Comparison of ENCODE assay signal across 15 cellular contexts in genomic region chr16:84303023-84303422, GRCh38. TPM values are rescaled to one million over a fixed set of nuclear protein-coding genes. Genes with fewer than 3 reads are reported as not detected.
DNase-seq lines count a peak whose midpoint lies in the region; ATAC-seq and TF ChIP-seq lines count a peak whose summit lies in the region.
"Had no signal": no experiment of that assay in that cellular context is flagged by ENCODE, and none has a peak within 500 bp of the region (broad histone marks: within the 10 kb centered on the region; RNA-seq: fewer than 3 reads in every experiment).

No MANE protein-coding gene starts in this region.

- no peak for TF ChIP-seq CTCF in fibroblast of lung (conservative IDR thresholded peaks at IDR 0.05 in 1 of 2, IDR thresholded peaks at IDR 0.05 in 1 of 2; ENCODE audit: low read depth in 1 of 2, low read length in 2 of 2)
- TF ChIP-seq CTCF in upper lobe of right lung (IDR thresholded peaks at IDR 0.05), result no peak

- H3K36me3 ChIP-seq in Karpas-422 (ENCODE audit: insufficient read depth, low read length) (no peaks in the 10 kb centered on the region), fibroblast of lung (ENCODE audit: control insufficient read depth, insufficient read depth, low read length) (no peaks in the 10 kb centered on the region), muscle layer of duodenum (ENCODE audit: control insufficient read depth in 1 of 2, insufficient read depth in 2 of 2, low read length in 2 of 2) (no peaks in the 10 kb centered on the region), upper lobe of right lung (no peaks in the 10 kb centered on the region)

- H3K4me2 ChIP-seq in Karpas-422 (ENCODE audit: low read depth, low read length, poor library complexity, severe bottlenecking) (no peak overlapping the region), fibroblast of lung (ENCODE audit: extremely low read depth, insufficient read depth, low read length) (no peak overlapping the region)

- no peaks in the 10 kb centered on the region for H3K9me3 ChIP-seq in Karpas-422 (ENCODE audit: low read length)
- no peaks in the 10 kb centered on the region for H3K9me3 ChIP-seq in fibroblast of lung (ENCODE audit: control insufficient read depth, insufficient read depth, low read depth, low read length)
- no peaks in the 10 kb centered on the region for H3K9me3 ChIP-seq in muscle layer of duodenum (ENCODE audit: control insufficient read depth in 1 of 2, low read length in 2 of 2)
- H3K9me3 ChIP-seq in upper lobe of right lung, result no peaks in the 10 kb centered on the region

- no peaks in the 10 kb centered on the region for H3K27me3 ChIP-seq in Karpas-422 (ENCODE audit: low read length)
- peaks cover 2% of the 10 kb centered on the region for H3K27me3 ChIP-seq in fibroblast of lung (ENCODE audit: control insufficient read depth, insufficient read depth, low read length)
- no peaks in the 10 kb centered on the region for H3K27me3 ChIP-seq in muscle layer of duodenum (ENCODE audit: low read depth, low read length)
- H3K27me3 ChIP-seq in upper lobe of right lung, result no peaks in the 10 kb centered on the region

- H3K27ac ChIP-seq in Karpas-422 (ENCODE audit: low read length) (no peak overlapping the region), fibroblast of lung (ENCODE audit: insufficient read depth, low read length) (no peak overlapping the region), muscle layer of duodenum (ENCODE audit: low read length) (peak overlapping the region; percentile 24), upper lobe of right lung (peak overlapping the region; percentile 63)

- H3K4me1 ChIP-seq in Karpas-422 (ENCODE audit: low read length) (no peaks in the 10 kb centered on the region), fibroblast of lung (ENCODE audit: control insufficient read depth, extremely low read depth, insufficient read depth, low read length) (peaks cover 3% of the 10 kb centered on the region), muscle layer of duodenum (ENCODE audit: control insufficient read depth in 1 of 2, insufficient read depth in 2 of 2, low read length in 2 of 2) (no peaks in the 10 kb centered on the region), upper lobe of right lung (peaks cover 19% of the 10 kb centered on the region)

- H3K9me2 ChIP-seq in Karpas-422 (replicated peaks; ENCODE audit: insufficient read depth, low read length), result no peaks in the 10 kb centered on the region

- no peak for ATAC-seq in upper lobe of right lung
- ATAC-seq in HG02981 (IDR thresholded peaks at IDR 0.05; ENCODE audit: unreplicated experiment), result no peak
- no peak for ATAC-seq in GM21737 (IDR thresholded peaks at IDR 0.05; ENCODE audit: unreplicated experiment)

- H2AFZ ChIP-seq in Karpas-422 (ENCODE audit: low read length) (no peak overlapping the region), fibroblast of lung (ENCODE audit: low read length) (no peak overlapping the region)

- DNase-seq in Karpas-422 (peak; percentile 17), fibroblast of lung (ENCODE audit: low read depth in 2 of 2) (peak; percentile 40 to 84), upper lobe of right lung (no peak), NCI-H526 treated with DMSO at 0.1 percent for 48 hours (lab: John Stamatoyannopoulos, UW) (no peak)
- DNase-seq: activated CD4-positive, CD25-positive, alpha-beta regulatory T cell; activated T-cell treated with anti-CD3 and anti-CD28 coated beads for 4 hours; amniotic stem cell; Calu3; effector CD4-positive, alpha-beta T cell; NCI-H187 treated with DMSO at 0.1 percent for 48 hours had no signal

- H4K20me1 ChIP-seq in Karpas-422 (ENCODE audit: insufficient read depth, low read depth, low read length) (no peaks in the 10 kb centered on the region), fibroblast of lung (ENCODE audit: control insufficient read depth, extremely low read depth, insufficient read depth, low read length) (no peaks in the 10 kb centered on the region)

- no peaks in the 10 kb centered on the region for H3K79me2 ChIP-seq in Karpas-422 (ENCODE audit: low read length)
- H3K79me2 ChIP-seq in fibroblast of lung (ENCODE audit: control insufficient read depth, insufficient read depth, low read length), result no peaks in the 10 kb centered on the region

- no peak overlapping the region for H3K4me3 ChIP-seq in Karpas-422 (ENCODE audit: low read length)
- no peak overlapping the region for H3K4me3 ChIP-seq in fibroblast of lung (replicated peaks in 1 of 4; ENCODE audit: control extremely low read depth in 1 of 4, insufficient read depth in 1 of 4, low read depth in 3 of 4, low read length in 4 of 4)
- H3K4me3 ChIP-seq in muscle layer of duodenum (ENCODE audit: low read depth in 1 of 2, low read length in 2 of 2), result no peak overlapping the region
- no peak overlapping the region for H3K4me3 ChIP-seq in upper lobe of right lung
- H3K4me3 ChIP-seq: lung had no signal

- H3K9ac ChIP-seq in Karpas-422 (ENCODE audit: low read length), result no peak overlapping the region
- no peak overlapping the region for H3K9ac ChIP-seq in fibroblast of lung (ENCODE audit: insufficient read depth, low read length)

- intact Hi-C loops in upper lobe of right lung (cut with DNase I), result no loop called here

RNA-seq across cellular contexts. Expression of gene WFDC1, which starts 8.3 kb away (rescaled TPM):
- total RNA-seq in Karpas-422 (2014; rRNA removed; shearing (Covaris generic); ENCODE audit: low replicate concordance), result not detected in 2 replicates
- total RNA-seq in fibroblast of lung (3.1 and 34.0 TPM in 2 replicates), upper lobe of right lung (26.0 TPM)
- 4.7 and 32.1 TPM in 2 replicates for polyA plus RNA-seq in fibroblast of lung
- 5.8 and 38.4 TPM in 2 replicates for polyA plus RNA-seq in fibroblast of lung (2012)
- polyA minus RNA-seq in fibroblast of lung (ENCODE audit: low replicate concordance), result 0.63 and 25.3 TPM in 2 replicates
- total RNA-seq: Calu3, LHCN-M2 had no signal

Comparison
In these comparisons a context has a peak if more than half of its experiments do, and no peak if none do; other contexts are left out.
1. DNase-seq: peak in Karpas-422 (single experiment) and fibroblast of lung (2 of 2); none in upper lobe of right lung (single experiment) and NCI-H526 treated with DMSO at 0.1 percent for 48 hours (single experiment).
2. H3K27ac ChIP-seq: peak in muscle layer of duodenum (single experiment) and upper lobe of right lung (single experiment); none in Karpas-422 (single experiment) and fibroblast of lung (single experiment).